In genomic region chr3:44624696-44625528, GRCh38 we compare ENCODE assay signal across 8 cellular contexts. TPM values are rescaled to one million over a fixed set of nuclear protein-coding genes. Genes with fewer than 3 reads are reported as not detected.
A peak's percentile ranks its signal among the peaks of the same experiment; 100 is the strongest.
DNase-seq lines count a peak whose midpoint lies in the region; ATAC-seq and TF ChIP-seq lines count a peak whose summit lies in the region.

Gene ZNF197, plus strand, starts transcription at chr3:44625036. Its CDS starts 4,119 bp downstream, at chr3:44629155.

- peaks cover 25% of the 10 kb centered on the region for H3K79me2 ChIP-seq in GM23338 (replicated peaks; ENCODE audit: insufficient read depth)

- H3K9ac ChIP-seq in ES-I3 (ENCODE audit: low read depth, low read length), result peak within 1 kb of the TSS; percentile 83

- H3K4me3 ChIP-seq in GM23338, result peak within 1 kb of the TSS; percentile 82
- H3K4me3 ChIP-seq in SJCRH30, result peak within 1 kb of the TSS; percentile 70
- H3K4me3 ChIP-seq in suprapubic skin, result peak within 1 kb of the TSS; percentile 81

- TF ChIP-seq CTCF in GM23338 (conservative IDR thresholded peaks at IDR 0.05; ENCODE audit: low read depth in 2 of 2) (0 out of 4 replicates have a peak, but pooled peaks of 1 of the 2 experiments have one; percentile 9), suprapubic skin (IDR thresholded peaks at IDR 0.05) (peak in 1 of 2 donors; percentile 12)

- intact Hi-C loops in activated naive CD4-positive, alpha-beta T cell treated with anti-CD3 and anti-CD28 coated beads for 36 hours (cut with micrococcal nuclease), result loop anchor here (2.0 to 10.0 kb wide), 5 partner anchors 68 to 352 kb away; partner anchors contain the start of genes EXOSC7, TCAIM, ZDHHC3 and ZKSCAN7

- no peaks in the 10 kb centered on the region for H3F3A ChIP-seq in GM23338 (replicated peaks; ENCODE audit: low read depth)

- H3K27ac ChIP-seq in GM23338 (ENCODE audit: low read depth) (peak within 1 kb of the TSS; percentile 7; the same call in 1 of the 2 replicates), SJCRH30 (peak within 1 kb of the TSS; percentile 66), suprapubic skin (peak within 1 kb of the TSS; percentile 90)

- peak within 1 kb of the TSS; percentile 92 for H3K4me3 Mint-ChIP-seq in GM23338
- peak within 1 kb of the TSS; percentile 88 for H3K4me3 Mint-ChIP-seq in activated naive CD4-positive, alpha-beta T cell treated with anti-CD3 and anti-CD28 coated beads for 36 hours

- H3K4me1 ChIP-seq in ES-I3 (ENCODE audit: insufficient read depth, low read length), result no peaks in the 10 kb centered on the region
- peaks cover 10% of the 10 kb centered on the region for H3K4me1 ChIP-seq in GM23338 (ENCODE audit: insufficient read depth)
- no peaks in the 10 kb centered on the region for H3K4me1 ChIP-seq in SJCRH30
- H3K4me1 ChIP-seq in suprapubic skin, result peaks cover 25% of the 10 kb centered on the region

- peaks cover 6% of the 10 kb centered on the region; the same call in 2 of the 3 replicates for H3K36me3 Mint-ChIP-seq in GM23338 (ENCODE audit: low read depth)
- peaks cover 18% of the 10 kb centered on the region for H3K36me3 Mint-ChIP-seq in activated naive CD4-positive, alpha-beta T cell treated with anti-CD3 and anti-CD28 coated beads for 36 hours (ENCODE audit: low read depth)

- peaks cover 5% of the 10 kb centered on the region for H3K4me1 Mint-ChIP-seq in GM23338
- H3K4me1 Mint-ChIP-seq in activated naive CD4-positive, alpha-beta T cell treated with anti-CD3 and anti-CD28 coated beads for 36 hours (ENCODE audit: low read depth), result peaks cover 28% of the 10 kb centered on the region

- ATAC-seq in GM23338, result peak; percentile 98

- no peak for TF ChIP-seq EP300 in suprapubic skin (IDR thresholded peaks at IDR 0.05)

- peak within 1 kb of the TSS; percentile 88 for H3K4me2 ChIP-seq in GM23338

- H2AFZ ChIP-seq in GM23338, result peak within 1 kb of the TSS; percentile 83

- H3K27me3 Mint-ChIP-seq in GM23338 (ENCODE audit: insufficient read depth, low read depth, poor library complexity), result no peaks in the 10 kb centered on the region
- H3K27me3 Mint-ChIP-seq in activated naive CD4-positive, alpha-beta T cell treated with anti-CD3 and anti-CD28 coated beads for 36 hours (ENCODE audit: low read depth), result no peaks in the 10 kb centered on the region

- H4K20me1 ChIP-seq in GM23338 (replicated peaks; ENCODE audit: insufficient read depth), result no peaks in the 10 kb centered on the region; the same call in 1 of the 2 replicates

- peak in 1 of 2 donors; percentile 30 for TF ChIP-seq POLR2A in suprapubic skin (IDR thresholded peaks at IDR 0.05)

- peaks cover 2% of the 10 kb centered on the region; the same call in 1 of the 2 replicates for H3K9me2 ChIP-seq in GM23338 (ENCODE audit: insufficient read depth)

- no peaks in the 10 kb centered on the region for H3K36me3 ChIP-seq in ES-I3 (ENCODE audit: insufficient read depth, low read length)
- no peaks in the 10 kb centered on the region for H3K36me3 ChIP-seq in GM23338 (ENCODE audit: insufficient read depth)
- no peaks in the 10 kb centered on the region for H3K36me3 ChIP-seq in SJCRH30
- peaks cover 11% of the 10 kb centered on the region for H3K36me3 ChIP-seq in suprapubic skin

- H3K9me3 ChIP-seq in ES-I3 (ENCODE audit: control insufficient read depth, insufficient read depth, low read length) (no peaks in the 10 kb centered on the region), SJCRH30 (replicated peaks) (no peaks in the 10 kb centered on the region), suprapubic skin (no peaks in the 10 kb centered on the region)

- DNase-seq in GM23338 (ENCODE audit: low spot score) (peak; percentile 98), LHCN-M2 (ENCODE audit: low read depth) (peak; percentile 93), SJCRH30 (peak; percentile 90 to 94), glomerular endothelial cell (ENCODE audit: extremely low read depth, low read depth, low spot score) (no peak), nucleus accumbens (lab: John Stamatoyannopoulos, UW) (peak in 55 of 56 donors; percentile 34 to 94 (median 80)), suprapubic skin (ENCODE audit: low spot score in 2 of 2) (peak; percentile 88 to 93)
- DNase-seq in activated naive CD4-positive, alpha-beta T cell treated with anti-CD3 and anti-CD28 coated beads for 36 hours, result peak; percentile 77

- H3K9me3 Mint-ChIP-seq in GM23338, result no peaks in the 10 kb centered on the region
- H3K9me3 Mint-ChIP-seq in activated naive CD4-positive, alpha-beta T cell treated with anti-CD3 and anti-CD28 coated beads for 36 hours, result no peaks in the 10 kb centered on the region

- no peaks in the 10 kb centered on the region for H3K27me3 ChIP-seq in GM23338 (ENCODE audit: insufficient read depth)
- H3K27me3 ChIP-seq in SJCRH30, result no peaks in the 10 kb centered on the region
- H3K27me3 ChIP-seq in suprapubic skin, result no peaks in the 10 kb centered on the region

- peak within 1 kb of the TSS; percentile 93 for H3K27ac Mint-ChIP-seq in GM23338
- peak within 1 kb of the TSS; percentile 79 for H3K27ac Mint-ChIP-seq in activated naive CD4-positive, alpha-beta T cell treated with anti-CD3 and anti-CD28 coated beads for 36 hours

- CTCF ChIA-PET in activated naive CD4-positive, alpha-beta T cell treated with anti-CD3 and anti-CD28 coated beads for 36 hours (lab: Charles Lee), result interaction anchor here (0.7 to 1.2 kb wide), 5 partner anchors 12 to 786 kb away, joined by 3 to 4 read pairs (median 3); no protein-coding TSS in a partner anchor

- WGBS in suprapubic skin, result 0% methylated on average over 21 of the region's 50 CpGs

TF ChIP-seq in GM23338, 12 proteins besides CTCF, POLR2A, EP300 and RAD21 (continues in another document):
- TF ChIP-seq STAT1 (IDR thresholded peaks at IDR 0.05; ENCODE audit: unreplicated experiment) (no peak), REST (IDR thresholded peaks at IDR 0.05; ENCODE audit: unreplicated experiment) (peak; percentile 38), ZNF114 (CRISPR knock-in tag; IDR thresholded peaks at IDR 0.05) (no peak), JUNB (IDR thresholded peaks at IDR 0.05; ENCODE audit: unreplicated experiment) (no peak)

RNA-seq across cellular contexts. Expression of gene ZNF197, which starts in this region (rescaled TPM):
- total RNA-seq in GM23338 (2014; rRNA removed; shearing (Covaris generic)), result 15.1 and 18.9 TPM in 2 replicates
- polyA plus RNA-seq in GM23338 (2016; fragmentation: Nextera tagmentation; extraction: Ambion mirVana), result 5.6 and 5.9 TPM in 2 replicates
- total RNA-seq in LHCN-M2 (2014; rRNA removed) (15.6 and 19.6 TPM in 2 replicates), glomerular endothelial cell (10.4 and 11.1 TPM in 2 replicates), suprapubic skin (10 to 100 TPM; 10.2 to 17.0 (median 14.9) TPM)
- 5.9 TPM for polyA plus RNA-seq in LHCN-M2 (2012)
- total RNA-seq in SJCRH30 (2014; rRNA removed; shearing (Covaris generic)), result 16.8 and 22.5 TPM in 2 replicates
- total RNA-seq in activated naive CD4-positive, alpha-beta T cell treated with anti-CD3 and anti-CD28 coated beads for 36 hours, result 1 to 10 TPM; 7.7 to 8.4 TPM

Comparison
In these comparisons a context has a peak if more than half of its experiments do, and no peak if none do; other contexts are left out.
1. H3K27ac ChIP-seq: peak in every context shown above with its lines; median percentile 90 in suprapubic skin; 66 in SJCRH30; 7 in GM23338.